25 cellular contexts compared by ENCODE assay signal in genomic region chr3:53486961-53487654, GRCh38. TPM values are rescaled to one million over a fixed set of nuclear protein-coding genes. Genes with fewer than 3 reads are reported as not detected.
DNase-seq lines count a peak whose midpoint lies in the region; ATAC-seq, FAIRE-seq and TF ChIP-seq lines count a peak whose summit lies in the region.
"Had no signal": no experiment of that assay in that cellular context is flagged by ENCODE, and none has a peak within 500 bp of the region (broad histone marks: within the 10 kb centered on the region; RNA-seq: fewer than 3 reads in every experiment).

No MANE protein-coding gene starts in this region.

- H3K27me3 Mint-ChIP-seq in activated CD4-positive, alpha-beta T cell treated with anti-CD3 and anti-CD28 coated beads for 36 hours, result peaks cover 15% of the 10 kb centered on the region
- H3K27me3 Mint-ChIP-seq in neural progenitor cell (ENCODE audit: insufficient read depth, low read depth) (peaks cover 25% of the 10 kb centered on the region), nephron progenitor cell (ENCODE audit: low read depth, poor library complexity) (peaks cover 33% of the 10 kb centered on the region)

- TF ChIP-seq CTCF in LNCaP clone FGC (IDR thresholded peaks at IDR 0.05; ENCODE audit: control insufficient read depth, extremely low read depth, insufficient read depth) (peak; percentile 18; the same call in 1 of the 2 replicates), K562 (IDR thresholded peaks at IDR 0.05 in 2 of 3, conservative IDR thresholded peaks at IDR 0.05 in 1 of 3; ENCODE audit: insufficient read depth in 2 of 3, low read depth in 1 of 3, low read length in 3 of 3) (peak in 2 of 3 experiments; percentile 25 to 37; a peak in 2 of 6 replicates), neural progenitor cell (IDR thresholded peaks at IDR 0.05) (peak; percentile 13), nephron progenitor cell (IDR thresholded peaks at IDR 0.05) (no peak)

- POLR2A ChIA-PET in activated CD4-positive, alpha-beta T cell treated with anti-CD3 and anti-CD28 coated beads for 36 hours (lab: Charles Lee), result no interaction called here
- POLR2A ChIA-PET in K562 (lab: Yijun Ruan, JAX), result no interaction called here

- no peaks in the 10 kb centered on the region for H3K36me3 Mint-ChIP-seq in activated CD4-positive, alpha-beta T cell treated with anti-CD3 and anti-CD28 coated beads for 36 hours (ENCODE audit: low read depth)
- H3K36me3 Mint-ChIP-seq in neural progenitor cell (no peaks in the 10 kb centered on the region), nephron progenitor cell (ENCODE audit: low read depth) (no peaks in the 10 kb centered on the region)
- H3K36me3 Mint-ChIP-seq: natural killer cell had no signal

- H2AFZ ChIP-seq in K562 (ENCODE audit: low read depth, low read length), result no peak overlapping the region
- H2AFZ ChIP-seq in neural progenitor cell (replicated peaks), result no peak overlapping the region

- WGBS in K562 (ENCODE audit: insufficient coverage, low coverage, missing lambda C conversion rate), result 3% methylated on average over 6 of the region's 6 CpGs

- H3K9me3 ChIP-seq in K562 (replicated peaks; ENCODE audit: control insufficient read depth, insufficient read depth, low read depth, low read length) (no peaks in the 10 kb centered on the region), neural progenitor cell (ENCODE audit: low read depth) (no peaks in the 10 kb centered on the region)
- H3K9me3 ChIP-seq: body of pancreas, upper lobe of left lung had no signal

- CTCF ChIA-PET in activated CD4-positive, alpha-beta T cell treated with anti-CD3 and anti-CD28 coated beads for 36 hours (lab: Charles Lee), result interaction anchor here (1.4 kb wide), 1 partner anchor 112 kb away, joined by 4 read pairs; no protein-coding TSS in a partner anchor
- CTCF ChIA-PET in K562 (lab: Yijun Ruan, JAX; ENCODE audit: low intra/inter-chr PET ratio), result no interaction called here

- no peak overlapping the region for H3K27ac ChIP-seq in K562 (ENCODE audit: extremely low read depth, low read depth, low read length)
- H3K27ac ChIP-seq in neural progenitor cell, result no peak overlapping the region
- H3K27ac ChIP-seq: body of pancreas, upper lobe of left lung had no signal

- H3K4me1 ChIP-seq in K562 (replicated peaks in 1 of 2; ENCODE audit: control insufficient read depth in 2 of 2, insufficient read depth in 2 of 2, low read length in 2 of 2) (no peaks in the 10 kb centered on the region), neural progenitor cell (peaks cover 11% of the 10 kb centered on the region)
- H3K4me1 ChIP-seq: upper lobe of left lung had no signal

- H3K9ac ChIP-seq in K562 (ENCODE audit: insufficient read depth in 1 of 2, low read depth in 2 of 2, low read length in 2 of 2) (no peak overlapping the region), neural progenitor cell (no peak overlapping the region)

- H3K4me1 Mint-ChIP-seq in activated CD4-positive, alpha-beta T cell treated with anti-CD3 and anti-CD28 coated beads for 36 hours, result no peaks in the 10 kb centered on the region
- H3K4me1 Mint-ChIP-seq in neural progenitor cell (peaks cover 16% of the 10 kb centered on the region), nephron progenitor cell (peaks cover 39% of the 10 kb centered on the region)
- H3K4me1 Mint-ChIP-seq: activated naive CD8-positive, alpha-beta T cell treated with anti-CD3 and anti-CD28 coated beads, Interleukin-2, amount 50 U/mL, for 24 hours; B cell; natural killer cell had no signal

- no peaks in the 10 kb centered on the region for H3K9me3 Mint-ChIP-seq in activated CD4-positive, alpha-beta T cell treated with anti-CD3 and anti-CD28 coated beads for 36 hours (ENCODE audit: low read depth)
- no peaks in the 10 kb centered on the region for H3K9me3 Mint-ChIP-seq in neural progenitor cell
- no peaks in the 10 kb centered on the region for H3K9me3 Mint-ChIP-seq in nephron progenitor cell
- H3K9me3 Mint-ChIP-seq: activated naive CD8-positive, alpha-beta T cell treated with anti-CD3 and anti-CD28 coated beads, Interleukin-2, amount 50 U/mL, for 24 hours; natural killer cell had no signal

- FAIRE-seq in K562 (lab: Jason Lieb, UNC), result no peak
- FAIRE-seq: frontal cortex, GM12878 had no signal

- H3K4me2 ChIP-seq in K562 (ENCODE audit: insufficient read depth, low read length) (no peak overlapping the region), neural progenitor cell (no peak overlapping the region)
- H3K4me2 ChIP-seq: smooth muscle cell had no signal

- no peak overlapping the region for H3K4me3 Mint-ChIP-seq in activated CD4-positive, alpha-beta T cell treated with anti-CD3 and anti-CD28 coated beads for 36 hours
- H3K4me3 Mint-ChIP-seq in neural progenitor cell (no peak overlapping the region), nephron progenitor cell (no peak overlapping the region)
- H3K4me3 Mint-ChIP-seq: activated naive CD8-positive, alpha-beta T cell treated with anti-CD3 and anti-CD28 coated beads, Interleukin-2, amount 50 U/mL, for 24 hours; B cell; natural killer cell had no signal

- H4K20me1 ChIP-seq in K562 (replicated peaks; ENCODE audit: control insufficient read depth, insufficient read depth, low read length) (no peaks in the 10 kb centered on the region), neural progenitor cell (ENCODE audit: low read depth) (peaks cover 3% of the 10 kb centered on the region)

- H3K36me3 ChIP-seq in K562 (ENCODE audit: control insufficient read depth, insufficient read depth, low read length) (no peaks in the 10 kb centered on the region), neural progenitor cell (no peaks in the 10 kb centered on the region)
- H3K36me3 ChIP-seq: upper lobe of left lung had no signal

- H3K27me3 ChIP-seq in K562 (ENCODE audit: control insufficient read depth in 2 of 2, insufficient read depth in 2 of 2, low read length in 2 of 2) (no peaks in the 10 kb centered on the region; a peak in 1 of 5 replicates), neural progenitor cell (peaks cover 14% of the 10 kb centered on the region)
- H3K27me3 ChIP-seq: body of pancreas, upper lobe of left lung had no signal

- no peak for TF ChIP-seq EP300 in K562 (IDR thresholded peaks at IDR 0.05; ENCODE audit: low read length)

- no peak for TF ChIP-seq RAD21 in K562 (CRISPR knock-in tag; conservative IDR thresholded peaks at IDR 0.05 in 1 of 2, IDR thresholded peaks at IDR 0.05 in 1 of 2)

- no peaks in the 10 kb centered on the region for H3K9me1 ChIP-seq in K562 (ENCODE audit: control insufficient read depth, insufficient read depth, low read length)

- TF ChIP-seq POLR2A in K562 (conservative IDR thresholded peaks at IDR 0.05), result no peak

- H3F3A ChIP-seq in neural progenitor cell (ENCODE audit: low read depth), result no peaks in the 10 kb centered on the region

- no TSS peak for BruUV-seq in K562 (replicated peaks; lab: Mats Ljungman, UMichigan)

- DNase-seq in activated CD4-positive, alpha-beta T cell treated with anti-CD3 and anti-CD28 coated beads for 36 hours, result peak; percentile 6
- no peak for DNase-seq in activated CD4-positive, alpha-beta T cell treated with anti-CD3 and anti-CD28 coated beads, Interleukin-2, amount 50 U/mL, for 1 hour
- DNase-seq in LNCaP clone FGC (ENCODE audit: low read depth) (no peak), K562 (ENCODE audit: extremely low read depth in 1 of 4, low spot score in 3 of 4) (no peak), neural progenitor cell (ENCODE audit: low spot score) (no peak), nephron progenitor cell (no peak), anterior cingulate cortex (lab: John Stamatoyannopoulos, UW) (no peak)
- no peak for DNase-seq in activated T-cell treated with anti-CD3 and anti-CD28 coated beads, Interleukin-2, amount 50 U/mL, for 48 hours
- DNase-seq: activated CD4-positive, alpha-beta T cell treated with anti-CD3 and anti-CD28 coated beads, Interleukin-2, amount 50 U/mL, for 48 hours; activated gamma-delta T cell treated with Interleukin-2 at 50 U/mL for 16 hours; activated naive CD8-positive, alpha-beta T cell treated with anti-CD3 and anti-CD28 coated beads, Interleukin-2, amount 50 U/mL, for 24 hours; body of pancreas; GF-D8; hippocampal formation; MV-4-11; natural killer cell; NCI-H2171; NCI-H524 treated with DMSO at 0.1 percent for 48 hours; upper lobe of left lung had no signal

- in situ Hi-C loops in K562 (cut with MboI), result no loop called here

- no peak for ATAC-seq in activated CD4-positive, alpha-beta T cell treated with anti-CD3 and anti-CD28 coated beads for 36 hours
- 0 out of 3 replicates have a peak, but pooled peaks have one; percentile 51 for ATAC-seq in K562
- ATAC-seq: activated naive CD8-positive, alpha-beta T cell treated with anti-CD3 and anti-CD28 coated beads, Interleukin-2, amount 50 U/mL, for 24 hours; body of pancreas; GM12878; left lobe of liver; natural killer cell had no signal

- H3K27ac Mint-ChIP-seq in activated CD4-positive, alpha-beta T cell treated with anti-CD3 and anti-CD28 coated beads for 36 hours, result no peak overlapping the region
- H3K27ac Mint-ChIP-seq in neural progenitor cell (no peak overlapping the region), nephron progenitor cell (no peak overlapping the region)
- H3K27ac Mint-ChIP-seq: activated naive CD8-positive, alpha-beta T cell treated with anti-CD3 and anti-CD28 coated beads, Interleukin-2, amount 50 U/mL, for 24 hours; B cell; natural killer cell had no signal

- intact Hi-C loops in activated CD4-positive, alpha-beta T cell treated with anti-CD3 and anti-CD28 coated beads for 36 hours (cut with DNase I, micrococcal nuclease), result no loop called here
- intact Hi-C loops in K562 (cut with micrococcal nuclease), result no loop called here

- no peaks in the 10 kb centered on the region for H3K79me2 ChIP-seq in K562 (ENCODE audit: control insufficient read depth, insufficient read depth, low read length)
- H3K79me2 ChIP-seq in neural progenitor cell (ENCODE audit: low read depth), result no peaks in the 10 kb centered on the region

- no peak overlapping the region for H3K4me3 ChIP-seq in LNCaP clone FGC (ENCODE audit: low read depth, low read length)
- no peak overlapping the region for H3K4me3 ChIP-seq in K562
- no peak overlapping the region for H3K4me3 ChIP-seq in neural progenitor cell
- H3K4me3 ChIP-seq: body of pancreas, GM12878, smooth muscle cell, upper lobe of left lung had no signal

RNA-seq across cellular contexts. Expression of gene CACNA1D, which starts 7.3 kb away (rescaled TPM):
- under 1 TPM; 0.21 to 0.33 TPM for total RNA-seq in activated CD4-positive, alpha-beta T cell treated with anti-CD3 and anti-CD28 coated beads for 36 hours
- total RNA-seq in K562 (2011; cell fraction: chromatin; rRNA removed; ENCODE audit: low replicate concordance), result not detected in 2 replicates
- total RNA-seq in K562 (2011; cell fraction: nucleolus; rRNA removed), result not detected in 2 replicates
- total RNA-seq in K562 (2011; cell fraction: nucleoplasm; rRNA removed), result not detected in 2 replicates
- total RNA-seq in K562 (2014; rRNA removed) (not detected in 2 replicates), K562 (2014; rRNA removed; fragmentation: Illumina TruSeq; extraction: Trizol) (not detected in 2 replicates), K562 (2015; rRNA removed; fragmentation: Illumina TruSeq; extraction: Trizol) (not detected in 2 replicates), K562 (2021) (0.29 TPM in 1 of 2 replicates, not detected in the other), neural progenitor cell (ENCODE audit: low replicate concordance) (0.25 and 4.7 TPM in 2 replicates)
- polyA plus RNA-seq in K562 (2011; rRNA removed) (not detected in 2 replicates), K562 (2014; fragmentation: Illumina TruSeq; extraction: Trizol) (not detected in 2 replicates), K562 (2014; fragmentation: Nextera tagmentation; extraction: Ambion mirVana) (not detected), K562 (2014; rRNA removed) (not detected in 2 replicates)
- polyA plus RNA-seq in K562 (2011; cell fraction: cytosol; rRNA removed), result not detected in 2 replicates
- not detected in 2 replicates for polyA plus RNA-seq in K562 (2011; cell fraction: nucleus; rRNA removed)
- 0.03 and 0.10 TPM in 2 replicates for polyA plus RNA-seq in K562 (2012)
- not detected in 2 replicates for polyA minus RNA-seq in K562 (2011; rRNA and poly(A)+ RNA removed)
- polyA minus RNA-seq in K562 (2011; cell fraction: cytosol; rRNA and poly(A)+ RNA removed), result not detected in 2 replicates
- not detected in 2 replicates for polyA minus RNA-seq in K562 (2011; cell fraction: nucleus; rRNA and poly(A)+ RNA removed)
- total RNA-seq: A673 had no signal
